1 cellular context compared by ENCODE assay signal in genomic region chr12:115710104-115710564, GRCh38.
TF ChIP-seq lines count a peak whose summit lies in the region.

No MANE protein-coding gene starts in this region.

TF ChIP-seq in HepG2, 621 proteins besides CTCF, POLR2A, EP300 and RAD21 (continued from another document):
- no peak for TF ChIP-seq CREBL2 (CRISPR knock-in tag; IDR thresholded peaks at IDR 0.05; ENCODE audit: borderline replicate concordance)
- no peak for TF ChIP-seq KLF12 (CRISPR knock-in tag; IDR thresholded peaks at IDR 0.05; ENCODE audit: borderline replicate concordance)
- no peak for TF ChIP-seq ZNF282 (IDR thresholded peaks at IDR 0.05; ENCODE audit: partially characterized antibody)
- TF ChIP-seq ZNF484 (CRISPR knock-in tag; IDR thresholded peaks at IDR 0.05; ENCODE audit: borderline replicate concordance, low read depth): no peak
- TF ChIP-seq ARID5B (CRISPR knock-in tag; IDR thresholded peaks at IDR 0.05): no peak
- TF ChIP-seq TSC22D2 (CRISPR knock-in tag; IDR thresholded peaks at IDR 0.05; ENCODE audit: borderline replicate concordance): no peak
- no peak for TF ChIP-seq BHLHE40 (IDR thresholded peaks at IDR 0.05; ENCODE audit: low read length)
TF ChIP-seq in HepG2: peak in this region for 2.
